In genomic region chr14:64721391-64721791, GRCh38 we compare ENCODE assay signal across 8 cellular contexts. TPM values are rescaled to one million over a fixed set of nuclear protein-coding genes. Genes with fewer than 3 reads are reported as not detected.
DNase-seq lines count a peak whose midpoint lies in the region; ATAC-seq and TF ChIP-seq lines count a peak whose summit lies in the region.

No MANE protein-coding gene starts in this region.

- H3K4me3 ChIP-seq in body of pancreas (no peak overlapping the region), thymus (ENCODE audit: low read length) (no peak overlapping the region)

- no peak for TF ChIP-seq CTCF in body of pancreas (IDR thresholded peaks at IDR 0.05)

- intact Hi-C loops in body of pancreas (cut with DNase I): no loop called here

- H3K27ac ChIP-seq in body of pancreas (peak overlapping the region; percentile 90 to 93 (median 93)), layer of hippocampus (ENCODE audit: low read depth, low read length) (peak overlapping the region; percentile 91), thymus (ENCODE audit: low read depth) (peak overlapping the region; percentile 52)

- H3K9me3 ChIP-seq in body of pancreas: no peaks in the 10 kb centered on the region
- no peaks in the 10 kb centered on the region for H3K9me3 ChIP-seq in thymus (ENCODE audit: control insufficient read depth)

- ATAC-seq in body of pancreas: peak; percentile 70
- no peak for ATAC-seq in GM21423 (IDR thresholded peaks at IDR 0.05; ENCODE audit: unreplicated experiment)
- ATAC-seq in GM19455 (IDR thresholded peaks at IDR 0.05; ENCODE audit: unreplicated experiment): no peak

- 0 to 6% methylated on average over 5 of the region's 5 CpGs for WGBS in body of pancreas, 2 donors
- WGBS in thymus: 80% methylated on average over 5 of the region's 5 CpGs

- H3K27me3 ChIP-seq in body of pancreas: no peaks in the 10 kb centered on the region
- no peaks in the 10 kb centered on the region for H3K27me3 ChIP-seq in layer of hippocampus (ENCODE audit: control insufficient read depth, insufficient read depth, low read length)
- H3K27me3 ChIP-seq in thymus (ENCODE audit: control insufficient read depth, insufficient read depth): no peaks in the 10 kb centered on the region

- H3K36me3 ChIP-seq in body of pancreas (replicated peaks in 1 of 2; ENCODE audit: insufficient read depth in 1 of 2, low read depth in 2 of 2): no peaks in the 10 kb centered on the region
- H3K36me3 ChIP-seq in thymus (ENCODE audit: control insufficient read depth, insufficient read depth): no peaks in the 10 kb centered on the region

- TF ChIP-seq POLR2A in body of pancreas (IDR thresholded peaks at IDR 0.05): peak in 2 of 3 donors; percentile 47 to 51

- DNase-seq in NCI-H1092 (lab: John Stamatoyannopoulos, UW): peak; percentile 17
- no peak for DNase-seq in NCI-H1092 treated with DMSO at 0.1 percent for 48 hours (lab: John Stamatoyannopoulos, UW)
- peak; percentile 77 to 90 (median 87) for DNase-seq in body of pancreas
- no peak for DNase-seq in HT-29 (ENCODE audit: low spot score)

- H3K4me1 ChIP-seq in body of pancreas (peaks cover 99% of the 10 kb centered on the region), thymus (ENCODE audit: control insufficient read depth, insufficient read depth, low read length) (no peaks in the 10 kb centered on the region)

RNA-seq across cellular contexts. Expression of gene PLEKHG3, which starts 17.2 kb away (rescaled TPM):
- total RNA-seq in body of pancreas: 10 to 100 TPM; 34.5 to 40.2 TPM
- 8.5 TPM for polyA plus RNA-seq in thymus
- 59.2 and 62.9 TPM in 2 replicates for total RNA-seq in HT-29 (2014; rRNA removed; shearing (Covaris generic))

Comparison
In these comparisons a context has a peak if more than half of its experiments do, and no peak if none do; other contexts are left out.
1. DNase-seq: peak in NCI-H1092 (single experiment) and body of pancreas (4 of 4); none in NCI-H1092 treated with DMSO at 0.1 percent for 48 hours (single experiment) and HT-29 (single experiment).
2. Peak in every context shown above with its lines, with median percentiles within 50 percentile points of each other: H3K27ac ChIP-seq.